20 cellular contexts compared by ENCODE assay signal in the genomic region with DNA sequence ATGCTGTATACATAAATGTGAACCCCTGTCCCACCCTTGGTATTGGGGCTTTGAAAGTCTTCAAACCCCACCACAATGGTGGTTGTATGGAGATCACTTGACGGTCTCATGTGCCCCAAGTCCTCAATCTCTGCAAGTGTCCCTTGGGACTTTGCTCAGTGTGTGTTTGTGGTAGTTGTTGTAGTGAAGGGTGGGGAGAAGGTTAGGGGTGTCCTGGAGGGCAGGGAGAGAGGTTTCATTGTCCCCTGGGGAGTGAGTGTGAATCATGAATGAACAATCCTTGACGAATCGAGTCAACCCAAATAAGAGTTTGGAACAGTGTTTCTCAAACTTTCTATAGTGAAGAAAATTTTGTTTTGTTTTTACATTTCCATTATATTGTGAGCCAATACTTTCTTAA. TPM values are rescaled to one million over a fixed set of nuclear protein-coding genes. Genes with fewer than 3 reads are reported as not detected.
"Had no signal": no experiment of that assay in that cellular context is flagged by ENCODE, and none has a peak within 500 bp of the region (broad histone marks: within the 10 kb centered on the region; RNA-seq: fewer than 3 reads in every experiment).

No MANE protein-coding gene starts in this region.

- H3K4me1 Mint-ChIP-seq: activated CD4-positive, alpha-beta T cell treated with anti-CD3 and anti-CD28 coated beads, Interleukin-2, amount 10 ng/mL, durations not matched to agents 24 days and 14 days; activated naive CD8-positive, alpha-beta T cell treated with anti-CD3 and anti-CD28 coated beads, Interleukin-2, amount 10 ng/mL, durations not matched to agents 7 days and 5 days had no signal

- H3K27ac Mint-ChIP-seq: activated CD4-positive, alpha-beta T cell treated with anti-CD3 and anti-CD28 coated beads, Interleukin-2, amount 10 ng/mL, durations not matched to agents 24 days and 14 days; activated CD8-positive, alpha-beta T cell treated with anti-CD3 and anti-CD28 coated beads, Interleukin-2, amount 10 ng/mL, durations not matched to agents 7 days and 5 days; activated naive CD8-positive, alpha-beta T cell treated with anti-CD3 and anti-CD28 coated beads, Interleukin-2, amount 10 ng/mL, durations not matched to agents 7 days and 5 days; effector memory CD8-positive, alpha-beta T cell; natural killer cell treated with Interleukin-12 subunit alpha and Interleukin-12 subunit beta and Interleukin-15 and Interleukin-18, amount 100 ng/mL, for 72 hours had no signal

- H3K4me3 Mint-ChIP-seq: activated CD4-positive, alpha-beta T cell treated with anti-CD3 and anti-CD28 coated beads, Interleukin-2, amount 10 ng/mL, durations not matched to agents 24 days and 14 days; activated CD8-positive, alpha-beta T cell treated with anti-CD3 and anti-CD28 coated beads, Interleukin-2, amount 10 ng/mL, durations not matched to agents 7 days and 5 days; activated naive CD8-positive, alpha-beta T cell treated with anti-CD3 and anti-CD28 coated beads, Interleukin-2, amount 10 ng/mL, durations not matched to agents 7 days and 5 days; effector memory CD8-positive, alpha-beta T cell; memory B cell; natural killer cell treated with Interleukin-12 subunit alpha and Interleukin-12 subunit beta and Interleukin-15 and Interleukin-18, amount 100 ng/mL, for 72 hours had no signal

- H3K27me3 ChIP-seq: upper lobe of right lung had no signal

- H3K36me3 ChIP-seq: thoracic aorta, upper lobe of right lung had no signal

- H3K4me3 ChIP-seq: thoracic aorta, upper lobe of right lung had no signal

- H3K9me3 Mint-ChIP-seq: activated CD4-positive, alpha-beta T cell treated with anti-CD3 and anti-CD28 coated beads, Interleukin-2, amount 10 ng/mL, durations not matched to agents 24 days and 14 days; activated naive CD8-positive, alpha-beta T cell treated with anti-CD3 and anti-CD28 coated beads, Interleukin-2, amount 10 ng/mL, durations not matched to agents 7 days and 5 days; effector memory CD8-positive, alpha-beta T cell; memory B cell; natural killer cell treated with Interleukin-12 subunit alpha and Interleukin-12 subunit beta and Interleukin-15 and Interleukin-18, amount 100 ng/mL, for 72 hours had no signal

- DNase-seq: activated CD4-positive, alpha-beta T cell treated with anti-CD3 and anti-CD28 coated beads, Interleukin-2, amount 10 ng/mL, durations not matched to agents 24 days and 14 days; activated CD4-positive, CD25-positive, alpha-beta regulatory T cell; activated CD8-positive, alpha-beta memory T cell treated with anti-CD3 and anti-CD28 coated beads, Interleukin-2, amount 50 U/mL, for 4 hours; activated CD8-positive, alpha-beta T cell treated with anti-CD3 and anti-CD28 coated beads, Interleukin-2, amount 10 ng/mL, durations not matched to agents 7 days and 5 days; activated naive CD8-positive, alpha-beta T cell treated with anti-CD3 and anti-CD28 coated beads, Interleukin-2, amount 10 ng/mL, durations not matched to agents 7 days and 5 days; anterior cingulate cortex; dermis blood vessel endothelial cell; effector memory CD8-positive, alpha-beta T cell; hippocampal formation; left ventricle myocardium superior; nucleus accumbens; posterior cingulate gyrus; right cardiac atrium; T-helper 2 cell; upper lobe of right lung had no signal

- H3K9me3 ChIP-seq: thoracic aorta, upper lobe of right lung had no signal

- H3K27me3 Mint-ChIP-seq: memory B cell had no signal

- H3K36me3 Mint-ChIP-seq: activated naive CD8-positive, alpha-beta T cell treated with anti-CD3 and anti-CD28 coated beads, Interleukin-2, amount 10 ng/mL, durations not matched to agents 7 days and 5 days; natural killer cell treated with Interleukin-12 subunit alpha and Interleukin-12 subunit beta and Interleukin-15 and Interleukin-18, amount 100 ng/mL, for 72 hours had no signal

- H3K27ac ChIP-seq: epithelial cell of prostate, thoracic aorta, upper lobe of right lung had no signal

- H3K4me1 ChIP-seq: upper lobe of right lung had no signal

- ATAC-seq: activated CD8-positive, alpha-beta T cell treated with anti-CD3 and anti-CD28 coated beads, Interleukin-2, amount 10 ng/mL, durations not matched to agents 7 days and 5 days; effector memory CD8-positive, alpha-beta T cell; left ventricle myocardium superior; natural killer cell treated with Interleukin-12 subunit alpha and Interleukin-12 subunit beta and Interleukin-15 and Interleukin-18, amount 100 ng/mL, for 72 hours; right cardiac atrium; upper lobe of right lung had no signal

RNA-seq across cellular contexts. Expression of a gene that starts 28.1 kb away (rescaled TPM):
- total RNA-seq: activated CD4-positive, alpha-beta T cell treated with anti-CD3 and anti-CD28 coated beads, Interleukin-2, amount 10 ng/mL, durations not matched to agents 24 days and 14 days; activated CD8-positive, alpha-beta T cell treated with anti-CD3 and anti-CD28 coated beads, Interleukin-2, amount 10 ng/mL, durations not matched to agents 7 days and 5 days; activated naive CD8-positive, alpha-beta T cell treated with anti-CD3 and anti-CD28 coated beads, Interleukin-2, amount 10 ng/mL, durations not matched to agents 7 days and 5 days had no signal
- polyA plus RNA-seq: keratinocyte had no signal

RNA-seq across cellular contexts. Expression of a gene that starts 28.5 kb away (rescaled TPM):
- total RNA-seq: activated CD4-positive, alpha-beta T cell treated with anti-CD3 and anti-CD28 coated beads, Interleukin-2, amount 10 ng/mL, durations not matched to agents 24 days and 14 days; activated CD8-positive, alpha-beta T cell treated with anti-CD3 and anti-CD28 coated beads, Interleukin-2, amount 10 ng/mL, durations not matched to agents 7 days and 5 days; activated naive CD8-positive, alpha-beta T cell treated with anti-CD3 and anti-CD28 coated beads, Interleukin-2, amount 10 ng/mL, durations not matched to agents 7 days and 5 days had no signal
- polyA plus RNA-seq: keratinocyte had no signal
